In the genomic region with DNA sequence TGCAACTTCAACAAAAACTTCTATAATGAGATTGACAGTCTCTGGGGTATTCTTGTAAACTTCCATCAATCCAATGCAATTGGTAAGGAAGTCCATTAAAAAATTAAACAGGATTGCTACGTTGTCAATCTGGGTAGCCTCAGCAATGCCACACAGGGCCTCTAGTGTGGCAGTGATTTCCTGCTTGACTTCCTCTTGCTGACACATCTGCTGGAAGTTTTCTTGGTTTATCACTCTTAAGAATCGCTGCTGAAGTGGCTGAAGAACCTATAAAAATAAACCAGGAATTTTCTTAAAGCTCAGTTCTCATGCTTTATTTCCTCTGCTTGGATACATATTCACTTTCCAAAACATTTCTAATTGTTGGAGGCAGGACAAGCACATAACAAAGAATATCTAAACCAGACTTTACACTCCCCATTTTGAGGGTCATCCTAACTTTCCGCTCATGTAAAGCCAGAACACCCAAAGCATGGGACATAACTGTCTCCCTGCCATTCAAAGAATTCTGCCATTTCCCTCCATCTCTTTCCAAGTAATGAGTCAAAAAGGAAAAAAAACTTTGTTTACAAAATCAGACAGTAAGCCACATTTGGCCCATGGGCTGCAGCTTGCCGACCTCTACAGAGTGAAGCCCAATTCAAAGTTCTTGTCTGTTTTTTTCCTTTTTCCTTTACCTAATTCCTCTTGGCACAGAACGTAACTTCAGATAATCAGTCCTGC, we compare ENCODE assay signal across 14 cellular contexts. TPM values are rescaled to one million over a fixed set of nuclear protein-coding genes. Genes with fewer than 3 reads are reported as not detected.
DNase-seq lines count a peak whose midpoint lies in the region; ATAC-seq and TF ChIP-seq lines count a peak whose summit lies in the region.
"Had no signal": no experiment of that assay in that cellular context is flagged by ENCODE, and none has a peak within 500 bp of the region (broad histone marks: within the 10 kb centered on the region; RNA-seq: fewer than 3 reads in every experiment).

No MANE protein-coding gene starts in this region.

- H3K36me3 Mint-ChIP-seq in T-helper 1 cell treated with Interleukin-12 subunit alpha and Interleukin-12 subunit beta and Interleukin-4 antibody, amounts not matched to agents 30 μg/mL and 1 μg/mL, for 36 hours (ENCODE audit: low read depth), result peaks cover 27% of the 10 kb centered on the region
- peaks cover 85% of the 10 kb centered on the region for H3K36me3 Mint-ChIP-seq in stimulated activated effector memory CD8-positive, alpha-beta T cell treated with anti-CD3 and anti-CD28 coated beads, Interleukin-12 subunit alpha, Interleukin-12 subunit beta, amount 100 ng/mL, for 72 hours

- no peaks in the 10 kb centered on the region for H3K27me3 ChIP-seq in prostate gland (replicated peaks; ENCODE audit: insufficient read depth)

- no peaks in the 10 kb centered on the region for H3K4me1 ChIP-seq in prostate gland (replicated peaks)
- H3K4me1 ChIP-seq: A549 had no signal

- H3K27ac Mint-ChIP-seq in T-helper 1 cell treated with Interleukin-12 subunit alpha and Interleukin-12 subunit beta and Interleukin-4 antibody, amounts not matched to agents 30 μg/mL and 1 μg/mL, for 36 hours, result peak overlapping the region; percentile 49
- peak overlapping the region; percentile 56 for H3K27ac Mint-ChIP-seq in stimulated activated effector memory CD8-positive, alpha-beta T cell treated with anti-CD3 and anti-CD28 coated beads, Interleukin-12 subunit alpha, Interleukin-12 subunit beta, amount 100 ng/mL, for 72 hours
- H3K27ac Mint-ChIP-seq: nephron had no signal

- ATAC-seq in stimulated activated effector memory CD8-positive, alpha-beta T cell treated with anti-CD3 and anti-CD28 coated beads, Interleukin-12 subunit alpha, Interleukin-12 subunit beta, amount 100 ng/mL, for 72 hours, result no peak
- ATAC-seq: A549; stimulated activated naive CD8-positive, alpha-beta T cell treated with anti-CD3 and anti-CD28 coated beads, Interleukin-15, Interleukin-2, amounts not matched to agents 100 U/mL and 50 U/mL, for 24 hours had no signal

- DNase-seq in T-helper 1 cell (no peak), RKO (ENCODE audit: low spot score) (peak; percentile 21), fibroblast of mammary gland (ENCODE audit: low read depth) (peak; percentile 21), prostate gland (ENCODE audit: low spot score) (no peak), mucosa of gallbladder (ENCODE audit: low spot score) (no peak)
- no peak for DNase-seq in stimulated activated effector memory CD8-positive, alpha-beta T cell treated with anti-CD3 and anti-CD28 coated beads, Interleukin-12 subunit alpha, Interleukin-12 subunit beta, amount 100 ng/mL, for 72 hours (ENCODE audit: low spot score in 2 of 2)
- DNase-seq in NK-92 treated with Interleukin-12 subunit alpha and Interleukin-12 subunit beta, amount 100 ng/mL, for 24 hours (lab: John Stamatoyannopoulos, UW), result no peak
- DNase-seq: immature natural killer cell; NCI-H1105; stimulated activated naive CD8-positive, alpha-beta T cell treated with anti-CD3 and anti-CD28 coated beads, Interleukin-15, Interleukin-2, amounts not matched to agents 100 U/mL and 50 U/mL, for 24 hours had no signal

- intact Hi-C loops in prostate gland (cut with DNase I), result no loop called here

- H3K27ac ChIP-seq in prostate gland, result no peak overlapping the region
- H3K27ac ChIP-seq: A549, HL-60 had no signal

- WGBS in prostate gland, result 75% methylated on average over 5 of the region's 5 CpGs

- no peaks in the 10 kb centered on the region for H3K36me3 ChIP-seq in prostate gland

- H3K4me3 Mint-ChIP-seq in T-helper 1 cell treated with Interleukin-12 subunit alpha and Interleukin-12 subunit beta and Interleukin-4 antibody, amounts not matched to agents 30 μg/mL and 1 μg/mL, for 36 hours, result no peak overlapping the region
- no peak overlapping the region for H3K4me3 Mint-ChIP-seq in stimulated activated effector memory CD8-positive, alpha-beta T cell treated with anti-CD3 and anti-CD28 coated beads, Interleukin-12 subunit alpha, Interleukin-12 subunit beta, amount 100 ng/mL, for 72 hours
- H3K4me3 Mint-ChIP-seq: immature natural killer cell, nephron had no signal

- no peaks in the 10 kb centered on the region for H3K9me3 ChIP-seq in prostate gland
- H3K9me3 ChIP-seq: A549 had no signal

- no peak for TF ChIP-seq POLR2A in prostate gland (IDR thresholded peaks at IDR 0.05)

- H3K27me3 Mint-ChIP-seq in T-helper 1 cell treated with Interleukin-12 subunit alpha and Interleukin-12 subunit beta and Interleukin-4 antibody, amounts not matched to agents 30 μg/mL and 1 μg/mL, for 36 hours (ENCODE audit: low read depth), result no peaks in the 10 kb centered on the region

- TF ChIP-seq CTCF in fibroblast of mammary gland (conservative IDR thresholded peaks at IDR 0.05; ENCODE audit: control insufficient read depth, insufficient read depth, low read depth, low read length), result no peak
- no peak for TF ChIP-seq CTCF in prostate gland (IDR thresholded peaks at IDR 0.05)

- no peaks in the 10 kb centered on the region for H3K9me3 Mint-ChIP-seq in T-helper 1 cell treated with Interleukin-12 subunit alpha and Interleukin-12 subunit beta and Interleukin-4 antibody, amounts not matched to agents 30 μg/mL and 1 μg/mL, for 36 hours
- H3K9me3 Mint-ChIP-seq in stimulated activated effector memory CD8-positive, alpha-beta T cell treated with anti-CD3 and anti-CD28 coated beads, Interleukin-12 subunit alpha, Interleukin-12 subunit beta, amount 100 ng/mL, for 72 hours, result no peaks in the 10 kb centered on the region
- H3K9me3 Mint-ChIP-seq: immature natural killer cell, nephron had no signal

- no peak overlapping the region for H3K4me3 ChIP-seq in fibroblast of mammary gland (ENCODE audit: control insufficient read depth, low read depth, low read length)
- no peak overlapping the region for H3K4me3 ChIP-seq in prostate gland
- H3K4me3 ChIP-seq: A549 had no signal

- H3K4me1 Mint-ChIP-seq in T-helper 1 cell treated with Interleukin-12 subunit alpha and Interleukin-12 subunit beta and Interleukin-4 antibody, amounts not matched to agents 30 μg/mL and 1 μg/mL, for 36 hours (ENCODE audit: low read depth), result peaks cover 12% of the 10 kb centered on the region
- H3K4me1 Mint-ChIP-seq in stimulated activated effector memory CD8-positive, alpha-beta T cell treated with anti-CD3 and anti-CD28 coated beads, Interleukin-12 subunit alpha, Interleukin-12 subunit beta, amount 100 ng/mL, for 72 hours, result peaks cover 10% of the 10 kb centered on the region
- H3K4me1 Mint-ChIP-seq: nephron had no signal

RNA-seq across cellular contexts. Expression of a gene that starts 23.2 kb away (rescaled TPM):
- total RNA-seq in prostate gland, result 10 to 100 TPM; 11.4 to 31.6 TPM
- total RNA-seq in mucosa of gallbladder, result 6.5 TPM

Comparison
In these comparisons a context has a peak if more than half of its experiments do, and no peak if none do; other contexts are left out.
1. DNase-seq: peak in RKO (single experiment) and fibroblast of mammary gland (single experiment); none in T-helper 1 cell (0 of 5), stimulated activated effector memory CD8-positive, alpha-beta T cell treated with anti-CD3 and anti-CD28 coated beads, Interleukin-12 subunit alpha, Interleukin-12 subunit beta, amount 100 ng/mL, for 72 hours (0 of 2), prostate gland (single experiment), mucosa of gallbladder (single experiment) and NK-92 treated with Interleukin-12 subunit alpha and Interleukin-12 subunit beta, amount 100 ng/mL, for 24 hours (single experiment).